In genomic region chrX:28126886-28127285, GRCh38 we compare ENCODE assay signal across 30 cellular contexts.
"Had no signal": no experiment of that assay in that cellular context is flagged by ENCODE, and none has a peak within 500 bp of the region (broad histone marks: within the 10 kb centered on the region; RNA-seq: fewer than 3 reads in every experiment).

No MANE protein-coding gene starts in this region.

- H3K36me3 ChIP-seq: sigmoid colon, upper lobe of left lung had no signal

- H3K27ac Mint-ChIP-seq: activated CD4-positive, alpha-beta T cell treated with anti-CD3 and anti-CD28 coated beads, Interleukin-2, amount 10 ng/mL, durations not matched to agents 7 days and 5 days; activated CD8-positive, alpha-beta T cell treated with anti-CD3 and anti-CD28 coated beads for 36 hours; activated naive CD8-positive, alpha-beta T cell; activated T-helper 17 cell treated with anti-CD3 and anti-CD28 coated beads, Interleukin-2, amount 50 U/mL, for 72 hours; naive B cell; stimulated activated memory B cell treated with anti-CD40 and anti-IgM and Interleukin-4, amounts not matched to agents 10 μg/mL and 1 μg/mL and 100 μg/mL, for 72 hours; stimulated activated naive CD8-positive, alpha-beta T cell treated with anti-CD3 and anti-CD28 coated beads, Interleukin-15, amount 100 ng/mL, for 72 hours; T-helper 17 cell had no signal

- H3K4me3 ChIP-seq: psoas muscle, sigmoid colon, upper lobe of left lung had no signal

- H3K27me3 ChIP-seq: sigmoid colon, upper lobe of left lung had no signal

- H3K9me3 Mint-ChIP-seq: activated CD4-positive, alpha-beta T cell treated with anti-CD3 and anti-CD28 coated beads, Interleukin-2, amount 10 ng/mL, durations not matched to agents 7 days and 5 days; activated T-cell treated with anti-CD3 and anti-CD28 coated beads, Interleukin-2, amount 50 U/mL, for 4 hours; stimulated activated memory B cell treated with anti-CD40 and anti-IgM and Interleukin-4, amounts not matched to agents 10 μg/mL and 1 μg/mL and 100 μg/mL, for 72 hours had no signal

- H3K4me3 Mint-ChIP-seq: activated CD4-positive, alpha-beta T cell treated with anti-CD3 and anti-CD28 coated beads, Interleukin-2, amount 10 ng/mL, durations not matched to agents 7 days and 5 days; activated CD8-positive, alpha-beta T cell treated with anti-CD3 and anti-CD28 coated beads for 36 hours; activated naive CD8-positive, alpha-beta T cell; activated T-cell treated with anti-CD3 and anti-CD28 coated beads, Interleukin-2, amount 50 U/mL, for 4 hours; activated T-helper 17 cell treated with anti-CD3 and anti-CD28 coated beads, Interleukin-2, amount 50 U/mL, for 72 hours; naive B cell; stimulated activated memory B cell treated with anti-CD40 and anti-IgM and Interleukin-4, amounts not matched to agents 10 μg/mL and 1 μg/mL and 100 μg/mL, for 72 hours; stimulated activated naive CD8-positive, alpha-beta T cell treated with anti-CD3 and anti-CD28 coated beads, Interleukin-15, amount 100 ng/mL, for 72 hours; T-helper 17 cell had no signal

- DNase-seq: activated CD4-positive, alpha-beta T cell treated with anti-CD3 and anti-CD28 coated beads for 1 hour; activated CD4-positive, alpha-beta T cell treated with anti-CD3 and anti-CD28 coated beads, Interleukin-2, amount 10 ng/mL, durations not matched to agents 7 days and 5 days; activated CD8-positive, alpha-beta T cell treated with anti-CD3 and anti-CD28 coated beads for 36 hours; activated T-cell treated with anti-CD3 and anti-CD28 coated beads, Interleukin-2, amount 50 U/mL, for 4 hours; aorta; caudate nucleus; cortex of kidney; foreskin fibroblast; head of caudate nucleus; hippocampal formation; left cardiac atrium; left ventricle myocardium superior; naive B cell; nucleus accumbens; psoas muscle; sigmoid colon; small intestine; stimulated activated CD4-positive, alpha-beta T cell treated with anti-CD3 and anti-CD28 coated beads, Interleukin-1b, Interleukin-23, amount 100 ng/mL, for 48 hours; stimulated activated CD4-positive, alpha-beta T cell treated with anti-CD3 and anti-CD28 coated beads, Interleukin-4, amount 100 ng/mL, for 4 hours; stimulated activated CD8-positive, alpha-beta memory T cell treated with anti-CD3 and anti-CD28 coated beads, Interleukin-4, amount 100 ng/mL, for 48 hours; stimulated activated naive CD8-positive, alpha-beta T cell treated with anti-CD3 and anti-CD28 coated beads, Interleukin-15, amount 100 ng/mL, for 72 hours; substantia nigra; T-helper 17 cell; T1000; upper lobe of left lung had no signal

- H3K9me3 ChIP-seq: psoas muscle, sigmoid colon, upper lobe of left lung had no signal

- H3K36me3 Mint-ChIP-seq: activated naive CD8-positive, alpha-beta T cell; naive B cell; stimulated activated memory B cell treated with anti-CD40 and anti-IgM and Interleukin-4, amounts not matched to agents 10 μg/mL and 1 μg/mL and 100 μg/mL, for 72 hours had no signal

- H3K4me1 ChIP-seq: parathyroid adenoma, psoas muscle, sigmoid colon, upper lobe of left lung had no signal

- H3K27me3 Mint-ChIP-seq: activated CD4-positive, alpha-beta T cell treated with anti-CD3 and anti-CD28 coated beads, Interleukin-2, amount 10 ng/mL, durations not matched to agents 7 days and 5 days; activated CD8-positive, alpha-beta T cell treated with anti-CD3 and anti-CD28 coated beads for 36 hours; activated naive CD8-positive, alpha-beta T cell; activated T-helper 17 cell treated with anti-CD3 and anti-CD28 coated beads, Interleukin-2, amount 50 U/mL, for 72 hours; naive B cell; stimulated activated memory B cell treated with anti-CD40 and anti-IgM and Interleukin-4, amounts not matched to agents 10 μg/mL and 1 μg/mL and 100 μg/mL, for 72 hours; stimulated activated naive CD8-positive, alpha-beta T cell treated with anti-CD3 and anti-CD28 coated beads, Interleukin-15, amount 100 ng/mL, for 72 hours; T-helper 17 cell had no signal

- H3K4me1 Mint-ChIP-seq: activated CD4-positive, alpha-beta T cell treated with anti-CD3 and anti-CD28 coated beads, Interleukin-2, amount 10 ng/mL, durations not matched to agents 7 days and 5 days; activated T-helper 17 cell treated with anti-CD3 and anti-CD28 coated beads, Interleukin-2, amount 50 U/mL, for 72 hours; naive B cell; stimulated activated memory B cell treated with anti-CD40 and anti-IgM and Interleukin-4, amounts not matched to agents 10 μg/mL and 1 μg/mL and 100 μg/mL, for 72 hours; stimulated activated naive CD8-positive, alpha-beta T cell treated with anti-CD3 and anti-CD28 coated beads, Interleukin-15, amount 100 ng/mL, for 72 hours; T-helper 17 cell had no signal

- ATAC-seq: activated CD8-positive, alpha-beta T cell treated with anti-CD3 and anti-CD28 coated beads for 36 hours; activated T-cell treated with anti-CD3 and anti-CD28 coated beads, Interleukin-2, amount 50 U/mL, for 4 hours; activated T-helper 17 cell treated with anti-CD3 and anti-CD28 coated beads, Interleukin-2, amount 50 U/mL, for 72 hours; esophagus mucosa; left cardiac atrium; left ventricle myocardium superior; psoas muscle; stimulated activated memory B cell treated with anti-CD40 and anti-IgM and Interleukin-4, amounts not matched to agents 10 μg/mL and 1 μg/mL and 100 μg/mL, for 72 hours; stimulated activated naive CD8-positive, alpha-beta T cell treated with anti-CD3 and anti-CD28 coated beads, Interleukin-15, amount 100 ng/mL, for 72 hours; T-helper 17 cell had no signal
